ENCODE assay signal across 17 cellular contexts in the genomic region with DNA sequence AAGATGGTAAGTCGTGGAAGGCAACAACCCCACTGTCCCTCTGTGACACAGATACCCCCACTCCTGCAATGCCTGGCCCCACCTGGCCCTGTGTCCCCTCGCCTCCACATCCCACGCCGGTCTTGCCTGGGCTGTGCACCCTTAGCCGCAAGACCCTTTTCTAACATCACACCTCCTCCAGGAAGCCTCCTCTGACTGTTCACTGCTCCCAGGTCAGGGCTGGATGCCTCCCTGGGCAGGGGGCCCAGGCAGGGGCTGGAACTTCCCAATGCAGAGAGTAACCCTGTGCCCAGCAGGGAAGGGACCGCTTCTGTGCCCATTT. TPM values are rescaled to one million over a fixed set of nuclear protein-coding genes. Genes with fewer than 3 reads are reported as not detected.
DNase-seq lines count a peak whose midpoint lies in the region; ATAC-seq and TF ChIP-seq lines count a peak whose summit lies in the region.
"Had no signal": no experiment of that assay in that cellular context is flagged by ENCODE, and none has a peak within 500 bp of the region (broad histone marks: within the 10 kb centered on the region; RNA-seq: fewer than 3 reads in every experiment).

No MANE protein-coding gene starts in this region.

- in situ Hi-C loops in GM13977 (cut with MboI; ENCODE audit: low pct_unique_long_range_greater_than_20kb, low sequenced_read_pairs, unreplicated experiment) = no loop called here

- ATAC-seq in stimulated activated naive B cell treated with anti-CD40 and anti-IgM and Interleukin-4, amounts not matched to agents 10 μg/mL and 1 μg/mL and 100 μg/mL, for 72 hours (replicated peaks) = no peak
- no peak for ATAC-seq in GM18505 (IDR thresholded peaks at IDR 0.05; ENCODE audit: unreplicated experiment)
- ATAC-seq: sciatic nerve had no signal

- H3K27ac Mint-ChIP-seq in activated naive CD4-positive, alpha-beta T cell treated with anti-CD3 and anti-CD28 coated beads for 36 hours = no peak overlapping the region
- no peak overlapping the region for H3K27ac Mint-ChIP-seq in activated naive CD4-positive, alpha-beta T cell treated with anti-CD3 and anti-CD28 coated beads, Interleukin-2, amount 10 ng/mL, durations not matched to agents 7 days and 5 days
- no peak overlapping the region for H3K27ac Mint-ChIP-seq in activated naive CD8-positive, alpha-beta T cell
- no peak overlapping the region for H3K27ac Mint-ChIP-seq in immature natural killer cell
- H3K27ac Mint-ChIP-seq in stimulated activated naive B cell treated with anti-CD40 and anti-IgM and Interleukin-4, amounts not matched to agents 10 μg/mL and 1 μg/mL and 100 μg/mL, for 72 hours = no peak overlapping the region
- H3K27ac Mint-ChIP-seq: IgD-negative memory B cell had no signal

- H3K9me3 Mint-ChIP-seq in activated naive CD4-positive, alpha-beta T cell treated with anti-CD3 and anti-CD28 coated beads for 36 hours = no peaks in the 10 kb centered on the region
- H3K9me3 Mint-ChIP-seq in activated naive CD4-positive, alpha-beta T cell treated with anti-CD3 and anti-CD28 coated beads, Interleukin-2, amount 10 ng/mL, durations not matched to agents 7 days and 5 days = no peaks in the 10 kb centered on the region
- no peaks in the 10 kb centered on the region for H3K9me3 Mint-ChIP-seq in activated naive CD8-positive, alpha-beta T cell (ENCODE audit: low read depth)
- no peaks in the 10 kb centered on the region for H3K9me3 Mint-ChIP-seq in immature natural killer cell
- no peaks in the 10 kb centered on the region for H3K9me3 Mint-ChIP-seq in stimulated activated naive B cell treated with anti-CD40 and anti-IgM and Interleukin-4, amounts not matched to agents 10 μg/mL and 1 μg/mL and 100 μg/mL, for 72 hours
- H3K9me3 Mint-ChIP-seq: IgD-negative memory B cell had no signal

- intact Hi-C loops in activated naive CD4-positive, alpha-beta T cell treated with anti-CD3 and anti-CD28 coated beads for 36 hours (cut with micrococcal nuclease) = no loop called here

- CTCF ChIA-PET in activated naive CD4-positive, alpha-beta T cell treated with anti-CD3 and anti-CD28 coated beads for 36 hours (lab: Charles Lee) = no interaction called here
- CTCF ChIA-PET in activated naive CD4-positive, alpha-beta T cell treated with anti-CD3 and anti-CD28 coated beads, Interleukin-2, amount 10 ng/mL, durations not matched to agents 7 days and 5 days (lab: Charles Lee) = no interaction called here

- peaks cover 7% of the 10 kb centered on the region for H3K4me1 Mint-ChIP-seq in activated naive CD4-positive, alpha-beta T cell treated with anti-CD3 and anti-CD28 coated beads for 36 hours (ENCODE audit: low read depth)
- H3K4me1 Mint-ChIP-seq in activated naive CD4-positive, alpha-beta T cell treated with anti-CD3 and anti-CD28 coated beads, Interleukin-2, amount 10 ng/mL, durations not matched to agents 7 days and 5 days = peaks cover 6% of the 10 kb centered on the region
- H3K4me1 Mint-ChIP-seq in activated naive CD8-positive, alpha-beta T cell (ENCODE audit: low read depth) = peaks cover 7% of the 10 kb centered on the region
- peaks cover 7 to 10% of the 10 kb centered on the region in 2 donors for H3K4me1 Mint-ChIP-seq in immature natural killer cell
- H3K4me1 Mint-ChIP-seq in stimulated activated naive B cell treated with anti-CD40 and anti-IgM and Interleukin-4, amounts not matched to agents 10 μg/mL and 1 μg/mL and 100 μg/mL, for 72 hours = peaks cover 8 to 10% of the 10 kb centered on the region in 2 donors

- H3K4me3 Mint-ChIP-seq in activated naive CD4-positive, alpha-beta T cell treated with anti-CD3 and anti-CD28 coated beads for 36 hours = peak overlapping the region; percentile 45
- H3K4me3 Mint-ChIP-seq in activated naive CD4-positive, alpha-beta T cell treated with anti-CD3 and anti-CD28 coated beads, Interleukin-2, amount 10 ng/mL, durations not matched to agents 7 days and 5 days = no peak overlapping the region
- peak overlapping the region; percentile 79 for H3K4me3 Mint-ChIP-seq in activated naive CD8-positive, alpha-beta T cell
- H3K4me3 Mint-ChIP-seq in immature natural killer cell = peak overlapping the region in 4 of 5 donors; percentile 8 to 57 (median 34)
- peak overlapping the region; percentile 14 to 69 for H3K4me3 Mint-ChIP-seq in stimulated activated naive B cell treated with anti-CD40 and anti-IgM and Interleukin-4, amounts not matched to agents 10 μg/mL and 1 μg/mL and 100 μg/mL, for 72 hours

- no peaks in the 10 kb centered on the region for H3K36me3 Mint-ChIP-seq in activated naive CD4-positive, alpha-beta T cell treated with anti-CD3 and anti-CD28 coated beads for 36 hours (ENCODE audit: low read depth)
- no peaks in the 10 kb centered on the region for H3K36me3 Mint-ChIP-seq in activated naive CD4-positive, alpha-beta T cell treated with anti-CD3 and anti-CD28 coated beads, Interleukin-2, amount 10 ng/mL, durations not matched to agents 7 days and 5 days
- H3K36me3 Mint-ChIP-seq in activated naive CD8-positive, alpha-beta T cell = no peaks in the 10 kb centered on the region
- H3K36me3 Mint-ChIP-seq in immature natural killer cell = peaks cover 0 to 4% (median 3%) of the 10 kb centered on the region in 3 donors
- H3K36me3 Mint-ChIP-seq in stimulated activated naive B cell treated with anti-CD40 and anti-IgM and Interleukin-4, amounts not matched to agents 10 μg/mL and 1 μg/mL and 100 μg/mL, for 72 hours = no peaks in the 10 kb centered on the region
- H3K36me3 Mint-ChIP-seq: IgD-negative memory B cell had no signal

- no peak for TF ChIP-seq POLR2A in GM18505 (IDR thresholded peaks at IDR 0.05; ENCODE audit: borderline replicate concordance, extremely low read depth, insufficient read depth, insufficient read length)

- H3K27me3 Mint-ChIP-seq in activated naive CD4-positive, alpha-beta T cell treated with anti-CD3 and anti-CD28 coated beads for 36 hours (ENCODE audit: low read depth) = peaks cover 46% of the 10 kb centered on the region
- peaks cover 94% of the 10 kb centered on the region for H3K27me3 Mint-ChIP-seq in activated naive CD4-positive, alpha-beta T cell treated with anti-CD3 and anti-CD28 coated beads, Interleukin-2, amount 10 ng/mL, durations not matched to agents 7 days and 5 days
- peaks cover 25% of the 10 kb centered on the region for H3K27me3 Mint-ChIP-seq in activated naive CD8-positive, alpha-beta T cell
- peaks cover 13 to 19% (median 17%) of the 10 kb centered on the region in 3 donors for H3K27me3 Mint-ChIP-seq in immature natural killer cell (ENCODE audit: low read depth in 3 of 3)
- peaks cover 71 to 76% of the 10 kb centered on the region in 2 donors for H3K27me3 Mint-ChIP-seq in stimulated activated naive B cell treated with anti-CD40 and anti-IgM and Interleukin-4, amounts not matched to agents 10 μg/mL and 1 μg/mL and 100 μg/mL, for 72 hours

- no peak for DNase-seq in activated naive CD4-positive, alpha-beta T cell treated with anti-CD3 and anti-CD28 coated beads for 36 hours
- no peak for DNase-seq in activated naive CD4-positive, alpha-beta T cell treated with anti-CD3 and anti-CD28 coated beads, Interleukin-2, amount 10 ng/mL, durations not matched to agents 7 days and 5 days
- DNase-seq in immature natural killer cell (no peak), NCI-H82 treated with DMSO at 0.1 percent for 48 hours (lab: John Stamatoyannopoulos, UW; ENCODE audit: unreplicated experiment) (no peak), GM13977 (ENCODE audit: low spot score) (no peak)
- DNase-seq in stimulated activated naive B cell treated with anti-CD40 and anti-IgM and Interleukin-4, amounts not matched to agents 10 μg/mL and 1 μg/mL and 100 μg/mL, for 72 hours = no peak
- DNase-seq: COR-L47; GF-D8; NCI-H1092; stimulated activated CD4-positive, alpha-beta T cell treated with anti-CD3 and anti-CD28 coated beads, Interleukin-4, amount 100 ng/mL, for 1 hour had no signal

- TF ChIP-seq CTCF in GM13977 (IDR thresholded peaks at IDR 0.05; ENCODE audit: extremely low read depth, insufficient read depth, missing control alignments) = no peak

RNA-seq across cellular contexts. Expression of gene FBN3, which starts 1.3 kb away (rescaled TPM):
- not detected for total RNA-seq in activated naive CD4-positive, alpha-beta T cell treated with anti-CD3 and anti-CD28 coated beads for 36 hours
- not detected for polyA plus RNA-seq in immature natural killer cell
- total RNA-seq: activated CD8-positive, alpha-beta memory T cell treated with anti-CD3 and anti-CD28 coated beads for 36 hours; myocyte had no signal
- polyA plus RNA-seq: IgD-negative memory B cell, urinary bladder had no signal
